Comparison of ENCODE assay signal across 1 cellular context in the genomic region with DNA sequence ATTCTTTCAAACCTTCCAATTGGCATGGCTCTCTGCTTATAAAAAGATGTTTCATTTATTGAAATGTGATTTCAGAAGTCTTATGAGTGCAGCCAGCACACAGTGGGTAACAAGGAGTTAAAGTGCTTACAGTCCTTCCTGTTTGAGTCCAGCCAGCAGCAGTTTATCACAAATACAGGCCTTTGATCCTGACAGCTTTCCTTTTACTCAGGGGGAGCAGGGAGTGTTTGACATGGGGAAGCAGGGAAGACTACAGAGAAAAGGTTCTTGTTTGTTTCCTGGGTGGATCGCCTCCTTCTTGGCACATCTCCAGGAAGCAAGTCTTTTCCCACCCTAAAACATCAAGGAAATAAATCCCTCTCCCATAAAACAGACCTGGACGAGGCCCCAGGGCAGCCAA.
TF ChIP-seq lines count a peak whose summit lies in the region.

No MANE protein-coding gene starts in this region.

TF ChIP-seq in IMR-90, 13 proteins besides CTCF, POLR2A, EP300 and RAD21 (continued from another document):
- TF ChIP-seq, protein P1, sequence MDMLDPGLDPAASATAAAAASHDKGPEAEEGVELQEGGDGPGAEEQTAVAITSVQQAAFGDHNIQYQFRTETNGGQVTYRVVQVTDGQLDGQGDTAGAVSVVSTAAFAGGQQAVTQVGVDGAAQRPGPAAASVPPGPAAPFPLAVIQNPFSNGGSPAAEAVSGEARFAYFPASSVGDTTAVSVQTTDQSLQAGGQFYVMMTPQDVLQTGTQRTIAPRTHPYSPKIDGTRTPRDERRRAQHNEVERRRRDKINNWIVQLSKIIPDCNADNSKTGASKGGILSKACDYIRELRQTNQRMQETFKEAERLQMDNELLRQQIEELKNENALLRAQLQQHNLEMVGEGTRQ (IDR thresholded peaks at IDR 0.05; ENCODE audit: low read depth, low read length): no peak
- TF ChIP-seq FOS (IDR thresholded peaks at IDR 0.05; ENCODE audit: low read depth, low read length) (no peak), MXI1 (IDR thresholded peaks at IDR 0.05; ENCODE audit: borderline replicate concordance, low read depth, low read length) (no peak), CHD1 (IDR thresholded peaks at IDR 0.05; ENCODE audit: low read depth, low read length) (no peak), SMC3 (IDR thresholded peaks at IDR 0.05; ENCODE audit: low read depth, low read length) (no peak), MAZ (IDR thresholded peaks at IDR 0.05; ENCODE audit: borderline replicate concordance, low read depth, low read length) (no peak), RCOR1 (IDR thresholded peaks at IDR 0.05; ENCODE audit: insufficient replicate concordance, low read length) (no peak), ELK1 (IDR thresholded peaks at IDR 0.05; ENCODE audit: borderline replicate concordance, low read depth, low read length) (no peak), RFX5 (IDR thresholded peaks at IDR 0.05; ENCODE audit: low read depth, low read length) (no peak), CEBPB (IDR thresholded peaks at IDR 0.05; ENCODE audit: low read depth, low read length) (no peak)
